ENCODE assay signal across 1 cellular context in genomic region chr17:19339341-19339815, GRCh38.
TF ChIP-seq lines count a peak whose summit lies in the region.

No MANE protein-coding gene starts in this region.

TF ChIP-seq in GM23338, 12 proteins besides CTCF, POLR2A, EP300 and RAD21:
- TF ChIP-seq, protein P1, sequence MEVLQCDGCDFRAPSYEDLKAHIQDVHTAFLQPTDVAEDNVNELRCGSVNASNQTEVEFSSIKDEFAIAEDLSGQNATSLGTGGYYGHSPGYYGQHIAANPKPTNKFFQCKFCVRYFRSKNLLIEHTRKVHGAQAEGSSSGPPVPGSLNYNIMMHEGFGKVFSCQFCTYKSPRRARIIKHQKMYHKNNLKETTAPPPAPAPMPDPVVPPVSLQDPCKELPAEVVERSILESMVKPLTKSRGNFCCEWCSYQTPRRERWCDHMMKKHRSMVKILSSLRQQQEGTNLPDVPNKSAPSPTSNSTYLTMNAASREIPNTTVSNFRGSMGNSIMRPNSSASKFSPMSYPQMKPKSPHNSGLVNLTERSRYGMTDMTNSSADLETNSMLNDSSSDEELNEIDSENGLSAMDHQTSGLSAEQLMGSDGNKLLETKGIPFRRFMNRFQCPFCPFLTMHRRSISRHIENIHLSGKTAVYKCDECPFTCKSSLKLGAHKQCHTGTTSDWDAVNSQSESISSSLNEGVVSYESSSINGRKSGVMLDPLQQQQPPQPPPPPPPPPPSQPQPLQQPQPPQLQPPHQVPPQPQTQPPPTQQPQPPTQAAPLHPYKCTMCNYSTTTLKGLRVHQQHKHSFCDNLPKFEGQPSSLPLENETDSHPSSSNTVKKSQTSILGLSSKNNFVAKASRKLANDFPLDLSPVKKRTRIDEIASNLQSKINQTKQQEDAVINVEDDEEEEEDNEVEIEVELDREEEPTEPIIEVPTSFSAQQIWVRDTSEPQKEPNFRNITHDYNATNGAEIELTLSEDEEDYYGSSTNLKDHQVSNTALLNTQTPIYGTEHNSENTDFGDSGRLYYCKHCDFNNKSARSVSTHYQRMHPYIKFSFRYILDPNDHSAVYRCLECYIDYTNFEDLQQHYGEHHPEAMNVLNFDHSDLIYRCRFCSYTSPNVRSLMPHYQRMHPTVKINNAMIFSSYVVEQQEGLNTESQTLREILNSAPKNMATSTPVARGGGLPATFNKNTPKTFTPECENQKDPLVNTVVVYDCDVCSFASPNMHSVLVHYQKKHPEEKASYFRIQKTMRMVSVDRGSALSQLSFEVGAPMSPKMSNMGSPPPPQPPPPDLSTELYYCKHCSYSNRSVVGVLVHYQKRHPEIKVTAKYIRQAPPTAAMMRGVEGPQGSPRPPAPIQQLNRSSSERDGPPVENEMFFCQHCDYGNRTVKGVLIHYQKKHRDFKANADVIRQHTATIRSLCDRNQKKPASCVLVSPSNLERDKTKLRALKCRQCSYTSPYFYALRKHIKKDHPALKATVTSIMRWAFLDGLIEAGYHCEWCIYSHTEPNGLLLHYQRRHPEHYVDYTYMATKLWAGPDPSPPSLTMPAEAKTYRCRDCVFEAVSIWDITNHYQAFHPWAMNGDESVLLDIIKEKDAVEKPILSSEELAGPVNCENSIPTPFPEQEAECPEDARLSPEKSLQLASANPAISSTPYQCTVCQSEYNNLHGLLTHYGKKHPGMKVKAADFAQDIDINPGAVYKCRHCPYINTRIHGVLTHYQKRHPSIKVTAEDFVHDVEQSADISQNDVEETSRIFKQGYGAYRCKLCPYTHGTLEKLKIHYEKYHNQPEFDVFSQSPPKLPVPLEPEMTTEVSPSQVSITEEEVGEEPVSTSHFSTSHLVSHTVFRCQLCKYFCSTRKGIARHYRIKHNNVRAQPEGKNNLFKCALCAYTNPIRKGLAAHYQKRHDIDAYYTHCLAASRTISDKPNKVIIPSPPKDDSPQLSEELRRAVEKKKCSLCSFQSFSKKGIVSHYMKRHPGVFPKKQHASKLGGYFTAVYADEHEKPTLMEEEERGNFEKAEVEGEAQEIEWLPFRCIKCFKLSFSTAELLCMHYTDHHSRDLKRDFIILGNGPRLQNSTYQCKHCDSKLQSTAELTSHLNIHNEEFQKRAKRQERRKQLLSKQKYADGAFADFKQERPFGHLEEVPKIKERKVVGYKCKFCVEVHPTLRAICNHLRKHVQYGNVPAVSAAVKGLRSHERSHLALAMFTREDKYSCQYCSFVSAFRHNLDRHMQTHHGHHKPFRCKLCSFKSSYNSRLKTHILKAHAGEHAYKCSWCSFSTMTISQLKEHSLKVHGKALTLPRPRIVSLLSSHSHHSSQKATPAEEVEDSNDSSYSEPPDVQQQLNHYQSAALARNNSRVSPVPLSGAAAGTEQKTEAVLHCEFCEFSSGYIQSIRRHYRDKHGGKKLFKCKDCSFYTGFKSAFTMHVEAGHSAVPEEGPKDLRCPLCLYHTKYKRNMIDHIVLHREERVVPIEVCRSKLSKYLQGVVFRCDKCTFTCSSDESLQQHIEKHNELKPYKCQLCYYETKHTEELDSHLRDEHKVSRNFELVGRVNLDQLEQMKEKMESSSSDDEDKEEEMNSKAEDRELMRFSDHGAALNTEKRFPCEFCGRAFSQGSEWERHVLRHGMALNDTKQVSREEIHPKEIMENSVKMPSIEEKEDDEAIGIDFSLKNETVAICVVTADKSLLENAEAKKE (CRISPR knock-in tag; IDR thresholded peaks at IDR 0.05): no peak
- TF ChIP-seq REST (IDR thresholded peaks at IDR 0.05; ENCODE audit: unreplicated experiment) (no peak), NANOG (IDR thresholded peaks at IDR 0.05; ENCODE audit: borderline replicate concordance) (no peak), ZNF331 (CRISPR knock-in tag; IDR thresholded peaks at IDR 0.05; ENCODE audit: low read depth) (no peak), STAT1 (IDR thresholded peaks at IDR 0.05; ENCODE audit: unreplicated experiment) (no peak), POLR2AphosphoS5 (IDR thresholded peaks at IDR 0.05; ENCODE audit: low read depth) (peak; percentile 13; the same call in 1 of the 2 replicates), ZNF114 (CRISPR knock-in tag; IDR thresholded peaks at IDR 0.05) (no peak), ETS1 (IDR thresholded peaks at IDR 0.05) (no peak)
